ENCODE assay signal across 3 cellular contexts in genomic region chr12:63609281-63609680, GRCh38. TPM values are rescaled to one million over a fixed set of nuclear protein-coding genes. Genes with fewer than 3 reads are reported as not detected.
"Had no signal": no experiment of that assay in that cellular context is flagged by ENCODE, and none has a peak within 500 bp of the region (broad histone marks: within the 10 kb centered on the region; RNA-seq: fewer than 3 reads in every experiment).

No MANE protein-coding gene starts in this region.

RNA-seq across cellular contexts. Expression of gene DPY19L2, which starts 59.0 kb away (rescaled TPM):
- total RNA-seq: HepG2, HT-29 had no signal
- polyA plus RNA-seq: HepG2, IgD-negative memory B cell had no signal
